Comparison of ENCODE assay signal across 1 cellular context in genomic region chr5:168670881-168671575, GRCh38.
TF ChIP-seq lines count a peak whose summit lies in the region.

No MANE protein-coding gene starts in this region.

TF ChIP-seq in WTC11, 78 proteins besides CTCF, POLR2A, EP300 and RAD21 (continued from another document):
- TF ChIP-seq, protein P1, sequence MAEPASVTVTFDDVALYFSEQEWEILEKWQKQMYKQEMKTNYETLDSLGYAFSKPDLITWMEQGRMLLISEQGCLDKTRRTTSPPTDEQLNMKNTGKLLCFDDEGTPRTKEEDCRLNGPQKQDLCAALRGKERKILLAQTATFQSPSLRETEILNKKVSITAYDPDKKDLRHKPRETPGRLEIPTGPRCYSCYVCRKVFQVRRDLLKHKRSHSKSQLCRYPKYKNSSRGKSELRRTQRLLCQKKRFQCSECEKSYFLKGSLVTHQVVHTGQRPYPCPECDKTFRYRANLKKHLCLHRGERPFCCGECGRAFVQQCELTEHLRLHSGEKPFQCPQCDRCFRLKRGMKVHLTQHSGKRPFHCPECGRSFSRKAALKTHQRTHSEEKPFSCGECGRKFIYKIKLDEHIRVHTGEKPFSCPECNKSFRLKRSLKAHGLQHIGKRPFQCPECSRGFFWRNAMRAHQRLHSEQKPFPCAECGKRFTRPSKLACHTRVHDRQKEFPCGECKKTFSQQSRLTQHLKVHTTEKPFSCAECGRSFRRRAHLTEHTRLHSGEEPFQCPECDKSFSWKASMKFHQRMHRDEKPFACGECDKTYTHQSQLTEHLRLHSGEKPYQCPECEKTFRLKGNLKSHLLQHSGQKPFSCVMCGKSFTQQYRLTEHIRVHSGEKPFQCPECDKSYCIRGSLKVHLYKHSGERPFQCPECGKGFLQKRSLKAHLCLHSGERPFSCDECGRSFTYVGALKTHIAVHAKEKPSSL (CRISPR knock-in tag; conservative IDR thresholded peaks at IDR 0.05) = no peak
- TF ChIP-seq PRRX2 (CRISPR knock-in tag; IDR thresholded peaks at IDR 0.05) (no peak), ATF1 (CRISPR knock-in tag; IDR thresholded peaks at IDR 0.05) (peak; percentile 7; the same call in 1 of the 2 replicates)
